In the genomic region with DNA sequence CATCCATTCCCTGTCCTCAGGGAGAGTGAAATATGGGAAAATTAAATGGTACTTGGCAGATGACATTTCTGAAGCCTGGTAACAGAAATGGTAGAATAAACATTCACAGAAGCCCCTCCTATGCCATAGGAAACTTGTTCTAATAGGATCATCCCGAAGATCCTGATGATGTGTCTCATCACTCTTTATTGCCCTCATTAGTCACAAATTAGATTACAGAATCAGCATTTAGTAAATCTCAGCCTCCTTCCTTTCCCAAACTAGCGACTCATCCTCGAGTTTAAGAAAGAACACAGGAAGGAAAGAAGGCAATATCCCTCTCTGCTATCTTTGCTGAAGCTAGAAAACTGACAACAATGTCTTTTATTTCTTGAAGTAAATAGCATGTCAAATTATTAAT, we compare ENCODE assay signal across 22 cellular contexts.
DNase-seq lines count a peak whose midpoint lies in the region; TF ChIP-seq lines count a peak whose summit lies in the region.
"Had no signal": no experiment of that assay in that cellular context is flagged by ENCODE, and none has a peak within 500 bp of the region (broad histone marks: within the 10 kb centered on the region; RNA-seq: fewer than 3 reads in every experiment).

No MANE protein-coding gene starts in this region.

- intact Hi-C loops in A673 (cut with micrococcal nuclease; ENCODE audit: unreplicated experiment) (no loop called here), OCI-LY7 (cut with micrococcal nuclease; ENCODE audit: unreplicated experiment) (no loop called here), stomach (cut with DNase I; ENCODE audit: low total_unique reads) (no loop called here)

- no peaks in the 10 kb centered on the region for H4K20me1 ChIP-seq in OCI-LY7 (ENCODE audit: insufficient read depth, low read length)

- H3K4me2 ChIP-seq in OCI-LY7 (ENCODE audit: low read length) = no peak overlapping the region
- H3K4me2 ChIP-seq: A549, GM23338 had no signal

- H3K9me2 ChIP-seq in OCI-LY7 (ENCODE audit: insufficient read depth, low read length) = no peaks in the 10 kb centered on the region

- no peak for TF ChIP-seq CTCF in A673 (conservative IDR thresholded peaks at IDR 0.05; ENCODE audit: low read depth, low read length)
- TF ChIP-seq CTCF in OCI-LY7 (conservative IDR thresholded peaks at IDR 0.05; ENCODE audit: low read length) = no peak
- no peak for TF ChIP-seq CTCF in fibroblast of the aortic adventitia (IDR thresholded peaks at IDR 0.05; ENCODE audit: insufficient read depth, low read length)
- no peak for TF ChIP-seq CTCF in stomach (IDR thresholded peaks at IDR 0.05)

- H3K27me3 ChIP-seq in A673 (replicated peaks; ENCODE audit: insufficient read depth, low read depth, low read length, poor library complexity) (no peaks in the 10 kb centered on the region), stomach (no peaks in the 10 kb centered on the region)
- no peaks in the 10 kb centered on the region for H3K27me3 ChIP-seq in effector memory CD4-positive, alpha-beta T cell (replicated peaks; ENCODE audit: control insufficient read depth, insufficient read depth, low read length, poor library complexity, severe bottlenecking)
- H3K27me3 ChIP-seq: heart right ventricle had no signal

- no peaks in the 10 kb centered on the region for H3K36me3 ChIP-seq in A673 (ENCODE audit: insufficient read depth, low read length, poor library complexity, severe bottlenecking)
- H3K36me3 ChIP-seq in OCI-LY7 (ENCODE audit: insufficient read depth, low read length) = no peaks in the 10 kb centered on the region
- H3K36me3 ChIP-seq in stomach = no peaks in the 10 kb centered on the region
- H3K36me3 ChIP-seq in effector memory CD4-positive, alpha-beta T cell (ENCODE audit: control insufficient read depth, insufficient read depth, low read length) = no peaks in the 10 kb centered on the region
- H3K36me3 ChIP-seq: heart right ventricle had no signal

- H2AFZ ChIP-seq in OCI-LY7 (ENCODE audit: low read length) = 0 out of 2 replicates have a peak overlapping the region, but pooled peaks have one; percentile 18
- H2AFZ ChIP-seq: GM23338 had no signal

- TF ChIP-seq POLR2A in stomach (IDR thresholded peaks at IDR 0.05) = no peak

- H3K4me1 ChIP-seq in A673 (ENCODE audit: insufficient read depth, low read length, poor library complexity, severe bottlenecking) (peaks cover 11% of the 10 kb centered on the region), OCI-LY7 (ENCODE audit: insufficient read depth, low read length, poor library complexity, severe bottlenecking) (peaks cover 33% of the 10 kb centered on the region), stomach (no peaks in the 10 kb centered on the region)
- peaks cover 18% of the 10 kb centered on the region for H3K4me1 ChIP-seq in effector memory CD4-positive, alpha-beta T cell (ENCODE audit: control insufficient read depth, insufficient read depth, low read length, poor library complexity, severe bottlenecking)
- H3K4me1 ChIP-seq: A549 had no signal

- 66 to 81% (median 68%) methylated on average over 3 of the region's 3 CpGs for WGBS in stomach, 5 donors

- no peak overlapping the region for H3K27ac ChIP-seq in A673 (ENCODE audit: low read depth, low read length, poor library complexity, severe bottlenecking)
- no peak overlapping the region for H3K27ac ChIP-seq in OCI-LY7 (ENCODE audit: low read depth, low read length, poor library complexity, severe bottlenecking)
- no peak overlapping the region for H3K27ac ChIP-seq in stomach
- H3K27ac ChIP-seq in effector memory CD4-positive, alpha-beta T cell (ENCODE audit: insufficient read depth, low read length, poor library complexity, severe bottlenecking) = no peak overlapping the region
- H3K27ac ChIP-seq: A549, C4-2B, heart right ventricle had no signal

- no peak for TF ChIP-seq EP300 in stomach (IDR thresholded peaks at IDR 0.05)

- DNase-seq in A673 (ENCODE audit: low spot score) = peak; percentile 22
- peak; percentile 31 for DNase-seq in GM04504 (ENCODE audit: low read depth)
- no peak for DNase-seq in OCI-LY7 (ENCODE audit: low spot score)
- DNase-seq in fibroblast of the aortic adventitia (ENCODE audit: low read depth) = peak; percentile 34
- DNase-seq in iPS-NIHi7 (ENCODE audit: extremely low spot score) = no peak
- DNase-seq in effector CD4-positive, alpha-beta T cell = no peak
- no peak for DNase-seq in stomach
- DNase-seq in effector memory CD4-positive, alpha-beta T cell = no peak
- DNase-seq: aorta, dermis blood vessel endothelial cell, heart right ventricle, mesendoderm, NCI-H1105, NCI-H2029 treated with DMSO at 0.1 percent for 48 hours, NCI-H774, OCI-M1, Right ventricle myocardium superior, substantia nigra, T-helper 9 cell had no signal

- H3K9me3 ChIP-seq in A673 (ENCODE audit: low read depth, low read length, poor library complexity, severe bottlenecking) = no peaks in the 10 kb centered on the region
- H3K9me3 ChIP-seq in OCI-LY7 (ENCODE audit: low read length) = 0 out of 2 replicates have a peak, but pooled peaks cover 9% of the 10 kb centered on the region
- no peaks in the 10 kb centered on the region for H3K9me3 ChIP-seq in stomach
- no peaks in the 10 kb centered on the region for H3K9me3 ChIP-seq in effector memory CD4-positive, alpha-beta T cell (ENCODE audit: control insufficient read depth, low read length)
- H3K9me3 ChIP-seq: A549 had no signal

- H3K79me2 ChIP-seq in OCI-LY7 (ENCODE audit: insufficient read depth, low read depth, low read length) = no peaks in the 10 kb centered on the region

- CTCF ChIA-PET in A673 (lab: Charles Lee) (no interaction called here), OCI-LY7 (lab: Charles Lee; ENCODE audit: unreplicated experiment) (no interaction called here)

- no TSS peak for BruUV-seq in A673 (replicated peaks; lab: Mats Ljungman, UMichigan)
- BruUV-seq in OCI-LY7 (replicated peaks; lab: Mats Ljungman, UMichigan) = no TSS peak

- H3K4me3 ChIP-seq in A673 (ENCODE audit: low read depth, low read length, poor library complexity, severe bottlenecking) = no peak overlapping the region
- H3K4me3 ChIP-seq in OCI-LY7 (ENCODE audit: low read depth, low read length, poor library complexity, severe bottlenecking) = no peak overlapping the region
- no peak overlapping the region for H3K4me3 ChIP-seq in fibroblast of the aortic adventitia (ENCODE audit: low read depth, low read length)
- H3K4me3 ChIP-seq in stomach = no peak overlapping the region
- no peak overlapping the region for H3K4me3 ChIP-seq in effector memory CD4-positive, alpha-beta T cell (ENCODE audit: insufficient read depth, low read depth, low read length, poor library complexity, severe bottlenecking)
- H3K4me3 ChIP-seq: A549, GM23338, heart right ventricle had no signal

- POLR2A ChIA-PET in A673 (lab: Charles Lee; ENCODE audit: low non-redundant PET) (no interaction called here), OCI-LY7 (lab: Charles Lee) (interaction anchor here (1.0 kb wide), 1 partner anchor 10 kb away, joined by 3 read pairs; no protein-coding TSS in a partner anchor)

Comparison
In these comparisons a context has a peak if more than half of its experiments do, and no peak if none do; other contexts are left out.
1. DNase-seq: peak in A673 (single experiment), GM04504 (single experiment) and fibroblast of the aortic adventitia (single experiment); none in OCI-LY7 (single experiment), iPS-NIHi7 (single experiment), effector CD4-positive, alpha-beta T cell (single experiment), stomach (single experiment) and effector memory CD4-positive, alpha-beta T cell (0 of 3).